In genomic region chr19:38213469-38213868, GRCh38 we compare ENCODE assay signal across 22 cellular contexts. TPM values are rescaled to one million over a fixed set of nuclear protein-coding genes. Genes with fewer than 3 reads are reported as not detected.
DNase-seq lines count a peak whose midpoint lies in the region; ATAC-seq and FAIRE-seq lines count a peak whose summit lies in the region.
"Had no signal": no experiment of that assay in that cellular context is flagged by ENCODE, and none has a peak within 500 bp of the region (broad histone marks: within the 10 kb centered on the region; RNA-seq: fewer than 3 reads in every experiment).

No MANE protein-coding gene starts in this region.

- no peak for FAIRE-seq in GM19239 (lab: Jason Lieb, UNC)
- FAIRE-seq: A204.1, colon had no signal

- ATAC-seq in T-helper 17 cell, result no peak
- no peak for ATAC-seq in effector memory CD8-positive, alpha-beta T cell (replicated peaks)
- no peak for ATAC-seq in stimulated activated effector memory CD8-positive, alpha-beta T cell treated with anti-CD3 and anti-CD28 coated beads, Interleukin-12 subunit alpha, Interleukin-12 subunit beta, amount 100 ng/mL, for 72 hours
- ATAC-seq: Right ventricle myocardium inferior had no signal

- peak overlapping the region; percentile 19 for H3K27ac Mint-ChIP-seq in activated CD4-positive, alpha-beta T cell treated with anti-CD3 and anti-CD28 coated beads, Interleukin-2, amount 10 ng/mL, durations not matched to agents 7 days and 5 days
- peak overlapping the region; percentile 41 for H3K27ac Mint-ChIP-seq in T-helper 17 cell
- peak overlapping the region; percentile 94 to 98 for H3K27ac Mint-ChIP-seq in effector memory CD8-positive, alpha-beta T cell
- H3K27ac Mint-ChIP-seq in stimulated activated effector memory CD8-positive, alpha-beta T cell treated with anti-CD3 and anti-CD28 coated beads, Interleukin-12 subunit alpha, Interleukin-12 subunit beta, amount 100 ng/mL, for 72 hours, result peak overlapping the region; percentile 96

- no peaks in the 10 kb centered on the region for H3K9me3 Mint-ChIP-seq in activated CD4-positive, alpha-beta T cell treated with anti-CD3 and anti-CD28 coated beads, Interleukin-2, amount 10 ng/mL, durations not matched to agents 7 days and 5 days
- peaks cover 5% of the 10 kb centered on the region in 2 donors for H3K9me3 Mint-ChIP-seq in effector memory CD8-positive, alpha-beta T cell
- no peaks in the 10 kb centered on the region for H3K9me3 Mint-ChIP-seq in stimulated activated effector memory CD8-positive, alpha-beta T cell treated with anti-CD3 and anti-CD28 coated beads, Interleukin-12 subunit alpha, Interleukin-12 subunit beta, amount 100 ng/mL, for 72 hours
- H3K9me3 Mint-ChIP-seq: activated naive CD4-positive, alpha-beta T cell treated with anti-CD3 and anti-CD28 coated beads, Interleukin-2, amount 10 ng/mL, durations not matched to agents 7 days and 5 days had no signal

- H3K4me1 Mint-ChIP-seq in activated CD4-positive, alpha-beta T cell treated with anti-CD3 and anti-CD28 coated beads, Interleukin-2, amount 10 ng/mL, durations not matched to agents 7 days and 5 days, result peaks cover 23% of the 10 kb centered on the region
- H3K4me1 Mint-ChIP-seq in T-helper 17 cell, result peaks cover 27% of the 10 kb centered on the region
- H3K4me1 Mint-ChIP-seq in effector memory CD8-positive, alpha-beta T cell (ENCODE audit: low read depth in 2 of 2), result peaks cover 25% of the 10 kb centered on the region in 2 donors
- H3K4me1 Mint-ChIP-seq in stimulated activated effector memory CD8-positive, alpha-beta T cell treated with anti-CD3 and anti-CD28 coated beads, Interleukin-12 subunit alpha, Interleukin-12 subunit beta, amount 100 ng/mL, for 72 hours, result peaks cover 34% of the 10 kb centered on the region

- no peaks in the 10 kb centered on the region for H3K9me3 ChIP-seq in T-helper 17 cell (ENCODE audit: control insufficient read depth, low read length, poor library complexity, severe bottlenecking)
- H3K9me3 ChIP-seq: left ventricle myocardium inferior, neutrophil, suprapubic skin, uterus had no signal

- peaks cover 4% of the 10 kb centered on the region for H3K36me3 Mint-ChIP-seq in activated CD4-positive, alpha-beta T cell treated with anti-CD3 and anti-CD28 coated beads, Interleukin-2, amount 10 ng/mL, durations not matched to agents 7 days and 5 days (ENCODE audit: low read depth)
- H3K36me3 Mint-ChIP-seq in T-helper 17 cell (ENCODE audit: low read depth), result peaks cover 7% of the 10 kb centered on the region
- H3K36me3 Mint-ChIP-seq in effector memory CD8-positive, alpha-beta T cell (ENCODE audit: insufficient read depth), result peaks cover 21% of the 10 kb centered on the region
- peaks cover 31% of the 10 kb centered on the region for H3K36me3 Mint-ChIP-seq in stimulated activated effector memory CD8-positive, alpha-beta T cell treated with anti-CD3 and anti-CD28 coated beads, Interleukin-12 subunit alpha, Interleukin-12 subunit beta, amount 100 ng/mL, for 72 hours

- peaks cover 51% of the 10 kb centered on the region for H3K27me3 Mint-ChIP-seq in activated CD4-positive, alpha-beta T cell treated with anti-CD3 and anti-CD28 coated beads, Interleukin-2, amount 10 ng/mL, durations not matched to agents 7 days and 5 days
- peaks cover 46% of the 10 kb centered on the region for H3K27me3 Mint-ChIP-seq in T-helper 17 cell
- H3K27me3 Mint-ChIP-seq in effector memory CD8-positive, alpha-beta T cell, result peaks cover 31 to 61% of the 10 kb centered on the region in 2 donors

- POLR2A ChIA-PET in activated CD4-positive, alpha-beta T cell treated with anti-CD3 and anti-CD28 coated beads, Interleukin-2, amount 10 ng/mL, durations not matched to agents 7 days and 5 days (lab: Charles Lee), result no interaction called here

- CTCF ChIA-PET in activated CD4-positive, alpha-beta T cell treated with anti-CD3 and anti-CD28 coated beads, Interleukin-2, amount 10 ng/mL, durations not matched to agents 7 days and 5 days (lab: Charles Lee), result no interaction called here

- H3K4me3 Mint-ChIP-seq in activated CD4-positive, alpha-beta T cell treated with anti-CD3 and anti-CD28 coated beads, Interleukin-2, amount 10 ng/mL, durations not matched to agents 7 days and 5 days, result no peak overlapping the region
- H3K4me3 Mint-ChIP-seq in T-helper 17 cell, result no peak overlapping the region
- H3K4me3 Mint-ChIP-seq in effector memory CD8-positive, alpha-beta T cell, result peak overlapping the region; percentile 76
- peak overlapping the region; percentile 42 for H3K4me3 Mint-ChIP-seq in stimulated activated effector memory CD8-positive, alpha-beta T cell treated with anti-CD3 and anti-CD28 coated beads, Interleukin-12 subunit alpha, Interleukin-12 subunit beta, amount 100 ng/mL, for 72 hours
- H3K4me3 Mint-ChIP-seq: activated naive CD4-positive, alpha-beta T cell treated with anti-CD3 and anti-CD28 coated beads, Interleukin-2, amount 10 ng/mL, durations not matched to agents 7 days and 5 days had no signal

- DNase-seq in activated CD4-positive, alpha-beta T cell treated with anti-CD3 and anti-CD28 coated beads, Interleukin-2, amount 10 ng/mL, durations not matched to agents 7 days and 5 days, result no peak
- no peak for DNase-seq in activated CD4-positive, alpha-beta T cell treated with anti-CD3 and anti-CD28 coated beads, Interleukin-2, amount 50 U/mL, for 4 hours
- no peak for DNase-seq in T-helper 17 cell
- DNase-seq in effector memory CD8-positive, alpha-beta T cell, result no peak
- no peak for DNase-seq in stimulated activated effector memory CD8-positive, alpha-beta T cell treated with anti-CD3 and anti-CD28 coated beads, Interleukin-12 subunit alpha, Interleukin-12 subunit beta, amount 100 ng/mL, for 72 hours (ENCODE audit: low spot score in 2 of 2)
- no peak for DNase-seq in NCI-H1930 (lab: John Stamatoyannopoulos, UW)
- DNase-seq in GM19239 (ENCODE audit: insufficient read length, low spot score), result no peak
- no peak for DNase-seq in Kasumi-1 (lab: John Stamatoyannopoulos, UW)
- DNase-seq: left ventricle myocardium inferior, NCI-H1417 treated with DMSO at 0.1 percent for 48 hours, NCI-H2171, NCI-H526 treated with DMSO at 0.1 percent for 48 hours, uterus had no signal

RNA-seq across cellular contexts. Expression of gene DPF1, which starts 10.6 kb away (rescaled TPM):
- under 1 TPM; 0.12 to 0.20 TPM for total RNA-seq in activated CD4-positive, alpha-beta T cell treated with anti-CD3 and anti-CD28 coated beads, Interleukin-2, amount 10 ng/mL, durations not matched to agents 7 days and 5 days
- total RNA-seq in T-helper 17 cell, result not detected
- total RNA-seq: B cell, mononuclear cell had no signal

RNA-seq across cellular contexts. Expression of gene PPP1R14A, which starts 42.7 kb away (rescaled TPM):
- not detected for total RNA-seq in activated CD4-positive, alpha-beta T cell treated with anti-CD3 and anti-CD28 coated beads, Interleukin-2, amount 10 ng/mL, durations not matched to agents 7 days and 5 days
- 1 to 10 TPM in 1 of 2 donors, under 1 TPM in 1; 0.90 to 6.7 TPM for total RNA-seq in T-helper 17 cell
- total RNA-seq: M059J had no signal

RNA-seq across cellular contexts. Expression of gene SPINT2, which starts 50.9 kb away (rescaled TPM):
- total RNA-seq in activated CD4-positive, alpha-beta T cell treated with anti-CD3 and anti-CD28 coated beads, Interleukin-2, amount 10 ng/mL, durations not matched to agents 7 days and 5 days, result 1 to 10 TPM; 8.9 to 9.3 TPM
- total RNA-seq in T-helper 17 cell, result 10 to 100 TPM; 32.2 to 49.1 TPM

Comparison
In these comparisons a context has a peak if more than half of its experiments do, and no peak if none do; other contexts are left out.
1. H3K27ac Mint-ChIP-seq: peak in every context shown above with its lines; median percentile 96 in effector memory CD8-positive, alpha-beta T cell; 96 in stimulated activated effector memory CD8-positive, alpha-beta T cell treated with anti-CD3 and anti-CD28 coated beads, Interleukin-12 subunit alpha, Interleukin-12 subunit beta, amount 100 ng/mL, for 72 hours; 41 in T-helper 17 cell; 19 in activated CD4-positive, alpha-beta T cell treated with anti-CD3 and anti-CD28 coated beads, Interleukin-2, amount 10 ng/mL, durations not matched to agents 7 days and 5 days.
2. H3K4me3 Mint-ChIP-seq: peak in effector memory CD8-positive, alpha-beta T cell (2 of 2) and stimulated activated effector memory CD8-positive, alpha-beta T cell treated with anti-CD3 and anti-CD28 coated beads, Interleukin-12 subunit alpha, Interleukin-12 subunit beta, amount 100 ng/mL, for 72 hours (single experiment); none in activated CD4-positive, alpha-beta T cell treated with anti-CD3 and anti-CD28 coated beads, Interleukin-2, amount 10 ng/mL, durations not matched to agents 7 days and 5 days (single experiment) and T-helper 17 cell (single experiment).